ENCODE assay signal across 12 cellular contexts in the genomic region with DNA sequence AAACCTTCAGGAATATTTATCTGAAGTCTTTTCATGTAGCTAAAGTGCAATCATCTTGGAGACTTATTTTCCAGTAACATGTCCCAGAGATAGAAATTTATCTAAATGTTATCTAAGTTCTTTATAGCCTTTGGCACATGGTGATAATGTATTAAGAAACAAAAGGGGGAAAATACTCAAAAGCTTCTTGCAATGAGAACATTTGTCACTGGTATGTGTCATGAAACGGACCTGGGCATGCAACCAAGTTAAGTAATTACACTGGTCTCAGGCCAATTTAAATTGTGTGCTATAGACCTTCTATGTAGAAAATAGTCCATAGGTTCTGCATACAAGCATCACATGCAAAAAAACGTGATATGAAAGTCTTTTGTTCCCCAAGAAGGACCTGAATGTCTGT.
DNase-seq lines count a peak whose midpoint lies in the region; ATAC-seq and TF ChIP-seq lines count a peak whose summit lies in the region.
"Had no signal": no experiment of that assay in that cellular context is flagged by ENCODE, and none has a peak within 500 bp of the region (broad histone marks: within the 10 kb centered on the region; RNA-seq: fewer than 3 reads in every experiment).

No MANE protein-coding gene starts in this region.

- H3K27me3 ChIP-seq in breast epithelium (no peaks in the 10 kb centered on the region), tibial artery (no peaks in the 10 kb centered on the region), transverse colon (no peaks in the 10 kb centered on the region)
- H3K27me3 ChIP-seq: upper lobe of left lung had no signal

- WGBS in transverse colon (ENCODE audit: low coverage in 1 of 2), 2 donors = 22% methylated on average over 2 of the region's 2 CpGs; no CpG with 5 or more reads in 1 of the 2 donors

- H3K36me3 ChIP-seq in breast epithelium (no peaks in the 10 kb centered on the region), tibial artery (no peaks in the 10 kb centered on the region), transverse colon (no peaks in the 10 kb centered on the region)
- H3K36me3 ChIP-seq: upper lobe of left lung had no signal

- TF ChIP-seq EP300 in transverse colon (IDR thresholded peaks at IDR 0.05; ENCODE audit: low read depth) = no peak

- no peak overlapping the region for H3K4me3 Mint-ChIP-seq in MCF 10A (ENCODE audit: unreplicated experiment)

- TF ChIP-seq CTCF in MCF 10A (IDR thresholded peaks at IDR 0.05; ENCODE audit: unreplicated experiment) (no peak), breast epithelium (IDR thresholded peaks at IDR 0.05) (no peak), fibroblast of pulmonary artery (IDR thresholded peaks at IDR 0.05; ENCODE audit: low read length, missing control alignments) (no peak), tibial artery (IDR thresholded peaks at IDR 0.05) (no peak), transverse colon (IDR thresholded peaks at IDR 0.05) (no peak)

- peaks cover 21% of the 10 kb centered on the region for H3K4me1 Mint-ChIP-seq in MCF 10A (ENCODE audit: insufficient read depth, unreplicated experiment)

- no peak overlapping the region for H3K27ac Mint-ChIP-seq in MCF 10A (ENCODE audit: low read depth, unreplicated experiment)

- H3K4me3 ChIP-seq in breast epithelium (no peak overlapping the region), fibroblast of pulmonary artery (replicated peaks; ENCODE audit: low read depth, low read length) (no peak overlapping the region), tibial artery (no peak overlapping the region), transverse colon (no peak overlapping the region)
- H3K4me3 ChIP-seq: upper lobe of left lung had no signal

- intact Hi-C loops in MCF 10A (cut with micrococcal nuclease) = no loop called here
- intact Hi-C loops in breast epithelium (cut with DNase I; ENCODE audit: low total_unique reads) = no loop called here
- intact Hi-C loops in tibial artery (cut with DNase I; ENCODE audit: low total_unique reads) = no loop called here
- intact Hi-C loops in transverse colon (cut with DNase I; ENCODE audit: low total_unique reads) = no loop called here

- TF ChIP-seq POLR2A in breast epithelium (IDR thresholded peaks at IDR 0.05) (no peak), transverse colon (IDR thresholded peaks at IDR 0.05) (no peak)

- BruUV-seq in MCF 10A (replicated peaks; lab: Mats Ljungman, UMichigan) = no TSS peak

- CTCF ChIA-PET in MCF 10A (lab: Yijun Ruan, JAX) = interaction anchor here (0.6 to 0.9 kb wide), 2 partner anchors 10 to 135 kb away, joined by 3 to 4 read pairs; no protein-coding TSS in a partner anchor

- in situ Hi-C loops in transverse colon (cut with MboI; ENCODE audit: low pct_ligation_motif_present in 1 of 4, low pct_unique_long_range_greater_than_20kb in 1 of 4, low sequenced_read_pairs in 3 of 4) = no loop called here

- H3K27me3 Mint-ChIP-seq in MCF 10A (ENCODE audit: insufficient read depth, unreplicated experiment) = no peaks in the 10 kb centered on the region

- H3K9me3 ChIP-seq in breast epithelium (peaks cover 0 to 4% of the 10 kb centered on the region in 2 donors), tibial artery (no peaks in the 10 kb centered on the region), transverse colon (peaks cover 0 to 10% of the 10 kb centered on the region in 2 donors)
- H3K9me3 ChIP-seq: upper lobe of left lung had no signal

- no peaks in the 10 kb centered on the region for H3K9me3 Mint-ChIP-seq in MCF 10A (ENCODE audit: unreplicated experiment)

- ATAC-seq in HG02973 (IDR thresholded peaks at IDR 0.05; ENCODE audit: unreplicated experiment) = no peak

- POLR2A ChIA-PET in MCF 10A (lab: Yijun Ruan, JAX) = interaction anchor here (1.5 kb wide), 1 partner anchor 88 kb away, joined by 5 read pairs; no protein-coding TSS in a partner anchor

- no peaks in the 10 kb centered on the region for H3K4me1 ChIP-seq in breast epithelium
- H3K4me1 ChIP-seq in tibial artery = peaks cover 0 to 35% (median 15%) of the 10 kb centered on the region in 4 donors
- no peaks in the 10 kb centered on the region for H3K4me1 ChIP-seq in transverse colon
- H3K4me1 ChIP-seq: upper lobe of left lung had no signal

- no peaks in the 10 kb centered on the region for H3K36me3 Mint-ChIP-seq in MCF 10A (ENCODE audit: insufficient read depth, unreplicated experiment)

- H3K27ac ChIP-seq in breast epithelium = no peak overlapping the region
- peak overlapping the region; percentile 15 to 41 for H3K27ac ChIP-seq in tibial artery
- H3K27ac ChIP-seq in transverse colon = peak overlapping the region in 1 of 4 donors; percentile 10
- H3K27ac ChIP-seq: upper lobe of left lung had no signal

- DNase-seq in MCF 10A (ENCODE audit: unreplicated experiment) (peak; percentile 87), breast epithelium (ENCODE audit: low spot score in 2 of 2) (no peak), RPMI7951 (ENCODE audit: low read depth) (peak; percentile 73), fibroblast of pulmonary artery (ENCODE audit: low read depth) (peak; percentile 74), tibial artery (peak in 1 of 2 donors; percentile 33), amniotic stem cell (lab: John Stamatoyannopoulos, UW) (no peak), transverse colon (no peak)
- DNase-seq: ACHN; activated CD4-positive, alpha-beta T cell treated with anti-CD3 and anti-CD28 coated beads, Interleukin-2, amount 50 U/mL, for 4 hours; caudate nucleus; upper lobe of left lung had no signal

Comparison
In these comparisons a context has a peak if more than half of its experiments do, and no peak if none do; other contexts are left out.
1. DNase-seq: peak in MCF 10A (single experiment), RPMI7951 (single experiment) and fibroblast of pulmonary artery (single experiment); none in breast epithelium (0 of 2), amniotic stem cell (single experiment) and transverse colon (single experiment).
2. H3K27ac ChIP-seq: peak in tibial artery (2 of 2); none in breast epithelium (0 of 2).